ENCODE assay signal across 10 cellular contexts in the genomic region with DNA sequence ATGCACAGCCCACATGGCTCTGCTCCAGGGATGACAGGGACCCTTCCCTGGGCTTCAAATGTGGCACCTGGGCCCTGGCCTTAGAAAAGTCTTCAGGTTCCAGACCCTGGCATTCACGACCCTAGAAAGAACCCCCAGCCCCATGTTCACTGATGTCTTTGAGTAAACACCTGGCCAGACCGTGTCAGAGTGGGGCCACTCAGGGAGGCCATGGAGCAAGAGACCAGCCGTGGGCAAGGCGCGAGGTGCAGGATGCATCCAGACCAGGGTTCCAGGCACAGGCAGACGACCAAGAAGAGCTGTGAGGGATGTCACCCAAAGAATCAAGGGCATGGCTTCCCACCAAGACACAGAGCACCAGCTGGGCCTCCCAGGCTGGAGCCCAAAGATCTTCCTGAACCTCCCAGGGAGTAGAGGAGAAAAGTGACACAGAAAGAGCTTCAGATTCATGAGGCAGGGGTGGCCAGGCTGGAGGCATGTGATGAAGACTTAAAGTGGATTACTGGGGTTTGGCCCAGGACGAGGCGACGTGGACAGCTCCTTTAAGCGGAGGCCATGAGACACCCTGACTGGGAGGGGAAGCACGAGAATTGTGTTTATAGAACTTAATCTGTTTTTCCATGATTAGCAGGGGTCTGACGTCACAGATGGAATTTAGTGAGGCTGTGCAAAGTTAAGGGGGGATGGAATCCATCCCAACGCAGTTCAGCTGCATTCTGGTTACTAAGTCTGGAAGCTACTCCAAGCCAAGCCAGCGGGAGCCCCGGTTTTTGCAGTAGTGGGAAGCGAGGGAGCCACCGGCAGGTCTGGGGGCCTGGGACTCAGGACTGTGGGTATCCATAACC.
DNase-seq lines count a peak whose midpoint lies in the region; ATAC-seq, FAIRE-seq and TF ChIP-seq lines count a peak whose summit lies in the region.
"Had no signal": no experiment of that assay in that cellular context is flagged by ENCODE, and none has a peak within 500 bp of the region (broad histone marks: within the 10 kb centered on the region; RNA-seq: fewer than 3 reads in every experiment).

No MANE protein-coding gene starts in this region.

- H3K4me1 Mint-ChIP-seq in astrocyte (ENCODE audit: low read depth, unreplicated experiment): peaks cover 8% of the 10 kb centered on the region

- H3K4me1 ChIP-seq in BLaER1 treated with 17β-estradiol and CSF1 and Interleukin-3, amounts not matched to agents 10 nM and 100 nM: peaks cover 8 to 63% (median 52%) of the 10 kb centered on the region in 10 experiments
- H3K4me1 ChIP-seq in astrocyte (ENCODE audit: insufficient read depth, low read length) (peaks cover 12% of the 10 kb centered on the region), heart right ventricle (peaks cover 14 to 50% (median 42%) of the 10 kb centered on the region in 9 donors), ovary (ENCODE audit: insufficient read depth) (peaks cover 40% of the 10 kb centered on the region), PC-9 (replicated peaks; ENCODE audit: insufficient read depth) (no peaks in the 10 kb centered on the region)

- DNase-seq in astrocyte (ENCODE audit: low read depth) (peak; percentile 25), heart right ventricle (no peak), ovary (peak; percentile 78 to 84 (median 83)), H54 (ENCODE audit: insufficient read length, low spot score) (no peak), PC-9 (no peak), pons (ENCODE audit: low spot score) (no peak)
- DNase-seq in stimulated activated CD4-positive, alpha-beta T cell treated with anti-CD3 and anti-CD28 coated beads, Interleukin-1b, Interleukin-23, amount 100 ng/mL, for 48 hours: no peak
- DNase-seq: activated CD4-positive, alpha-beta T cell treated with anti-CD3 and anti-CD28 coated beads, Interleukin-2, amount 50 U/mL, for 4 hours; dermis blood vessel endothelial cell had no signal

- H3K4me3 ChIP-seq in BLaER1 treated with 17β-estradiol and CSF1 and Interleukin-3, amounts not matched to agents 10 nM and 100 nM: no peak overlapping the region
- no peak overlapping the region for H3K4me3 ChIP-seq in astrocyte (ENCODE audit: insufficient read depth, low read depth, low read length)
- no peak overlapping the region for H3K4me3 ChIP-seq in heart right ventricle
- no peak overlapping the region for H3K4me3 ChIP-seq in ovary
- no peak overlapping the region for H3K4me3 ChIP-seq in PC-9

- no peak overlapping the region for H3K4me3 Mint-ChIP-seq in astrocyte (ENCODE audit: unreplicated experiment)

- TF ChIP-seq CTCF in astrocyte (IDR thresholded peaks at IDR 0.05; ENCODE audit: insufficient read depth, low read depth, low read length) (no peak), heart right ventricle (IDR thresholded peaks at IDR 0.05) (no peak), ovary (IDR thresholded peaks at IDR 0.05) (peak in 1 of 3 donors; percentile 6), PC-9 (conservative IDR thresholded peaks at IDR 0.05) (no peak)

- H3K36me3 ChIP-seq in BLaER1 treated with 17β-estradiol and CSF1 and Interleukin-3, amounts not matched to agents 10 nM and 100 nM: peaks cover 0 to 5% (median 0%) of the 10 kb centered on the region in 11 experiments; a peak in 1 of 22 replicates
- no peaks in the 10 kb centered on the region for H3K36me3 ChIP-seq in astrocyte (ENCODE audit: insufficient read depth, low read length)
- peaks cover 0 to 3% (median 0%) of the 10 kb centered on the region in 9 donors for H3K36me3 ChIP-seq in heart right ventricle
- H3K36me3 ChIP-seq in ovary: no peaks in the 10 kb centered on the region
- H3K36me3 ChIP-seq in PC-9 (ENCODE audit: low read depth): no peaks in the 10 kb centered on the region

- H3F3A ChIP-seq in PC-9 (ENCODE audit: insufficient read depth, low read depth): 0 out of 2 replicates have a peak, but pooled peaks cover 3% of the 10 kb centered on the region

- intact Hi-C loops in heart right ventricle (cut with DNase I): loop anchor here (2.0 to 10.0 kb wide), 9 partner anchors 53 to 195 kb away; partner anchors contain the start of genes PITPNM2 (in 5 of the 10), MPHOSPH9 (in 4 of the 10) and MTRFR (in 4 of the 10)
- intact Hi-C loops in ovary (cut with DNase I): loop anchor here (2.0 to 10.0 kb wide), 6 partner anchors 65 to 193 kb away; partner anchors contain the start of genes MPHOSPH9 (in 4 of the 4), MTRFR (in 4 of the 4), OGFOD2 (in 1 of the 4) and PITPNM2 (in 1 of the 4)
- intact Hi-C loops in PC-9 (cut with micrococcal nuclease; ENCODE audit: unreplicated experiment): loop anchor here (2.0 to 5.0 kb wide), 3 partner anchors 29 to 140 kb away; no protein-coding TSS in a partner anchor

- H3K27me3 Mint-ChIP-seq in astrocyte (ENCODE audit: low read depth, unreplicated experiment): no peaks in the 10 kb centered on the region

- no peaks in the 10 kb centered on the region; the same call in 1 of the 2 replicates for H3K9me2 ChIP-seq in PC-9 (ENCODE audit: insufficient read depth)

- H2AFZ ChIP-seq in astrocyte (ENCODE audit: low read depth, low read length): no peak overlapping the region
- no peak overlapping the region for H2AFZ ChIP-seq in PC-9

- no peak for TF ChIP-seq POLR2A in ovary (IDR thresholded peaks at IDR 0.05)
- no peak for TF ChIP-seq POLR2A in H54 (IDR thresholded peaks at IDR 0.05; ENCODE audit: low read depth, low read length)

- no peaks in the 10 kb centered on the region for H3K27me3 ChIP-seq in BLaER1 treated with 17β-estradiol and CSF1 and Interleukin-3, amounts not matched to agents 10 nM and 100 nM
- H3K27me3 ChIP-seq in astrocyte (ENCODE audit: insufficient read depth, low read length): no peaks in the 10 kb centered on the region
- H3K27me3 ChIP-seq in heart right ventricle: no peaks in the 10 kb centered on the region
- H3K27me3 ChIP-seq in ovary: no peaks in the 10 kb centered on the region
- H3K27me3 ChIP-seq in PC-9 (ENCODE audit: insufficient read depth, low read depth): no peaks in the 10 kb centered on the region

- BruUV-seq in PC-9 (replicated peaks; lab: Mats Ljungman, UMichigan): no TSS peak

- H3K9me3 ChIP-seq in BLaER1 treated with 17β-estradiol and CSF1 and Interleukin-3, amounts not matched to agents 10 nM and 100 nM (replicated peaks in 1 of 11): no peaks in the 10 kb centered on the region
- H3K9me3 ChIP-seq in astrocyte (ENCODE audit: insufficient read depth, low read depth, low read length): no peaks in the 10 kb centered on the region
- H3K9me3 ChIP-seq in heart right ventricle: no peaks in the 10 kb centered on the region
- H3K9me3 ChIP-seq in ovary: no peaks in the 10 kb centered on the region
- no peaks in the 10 kb centered on the region for H3K9me3 ChIP-seq in PC-9 (ENCODE audit: insufficient read depth, low read depth)

- H3K79me2 ChIP-seq in astrocyte (ENCODE audit: insufficient read depth, low read length) (no peaks in the 10 kb centered on the region), PC-9 (ENCODE audit: low read depth) (no peaks in the 10 kb centered on the region)

- POLR2A ChIA-PET in PC-9 (lab: Charles Lee; ENCODE audit: unreplicated experiment): no interaction called here

- no peak for FAIRE-seq in astrocyte (lab: Jason Lieb, UNC)
- no peak for FAIRE-seq in H54 (lab: Jason Lieb, UNC)

- WGBS in heart right ventricle, 2 donors: 62 to 66% methylated on average over 17 of the region's 17 CpGs
- WGBS in ovary, 3 donors: 13 to 26% (median 25%) methylated on average over 14 to 17 of the region's 17 CpGs

- no peak for TF ChIP-seq EP300 in ovary (IDR thresholded peaks at IDR 0.05)

- ATAC-seq in heart right ventricle: peak in 6 of 8 donors; percentile 11 to 43 (median 17)

- no peak overlapping the region for H3K27ac Mint-ChIP-seq in astrocyte (ENCODE audit: unreplicated experiment)

- CTCF ChIA-PET in PC-9 (lab: Charles Lee): interaction anchor here (0.5 to 2.7 kb wide), 4 partner anchors 76 to 196 kb away, joined by 7 to 15 read pairs (median 10); partner anchors contain the start of gene ABCB9

- peak overlapping the region in 7 of 11 experiments; percentile 30 to 85 (median 69); a peak in 9 of 22 replicates for H3K4me2 ChIP-seq in BLaER1 treated with 17β-estradiol and CSF1 and Interleukin-3, amounts not matched to agents 10 nM and 100 nM
- H3K4me2 ChIP-seq in astrocyte (ENCODE audit: low read length): no peak overlapping the region
- H3K4me2 ChIP-seq in PC-9: no peak overlapping the region

- H4K20me1 ChIP-seq in BLaER1 treated with 17β-estradiol and CSF1 and Interleukin-3, amounts not matched to agents 10 nM and 100 nM: peaks cover 0 to 51% (median 0%) of the 10 kb centered on the region in 11 experiments; a peak in 3 of 22 replicates
- H4K20me1 ChIP-seq in astrocyte (ENCODE audit: insufficient read depth, low read length) (peaks cover 25% of the 10 kb centered on the region), PC-9 (ENCODE audit: insufficient read depth) (no peaks in the 10 kb centered on the region)

- peaks cover 5% of the 10 kb centered on the region for H3K9me3 Mint-ChIP-seq in astrocyte (ENCODE audit: unreplicated experiment)

- peak overlapping the region in 2 of 11 experiments; percentile 26 to 52; a peak in 3 of 22 replicates for H3K9ac ChIP-seq in BLaER1 treated with 17β-estradiol and CSF1 and Interleukin-3, amounts not matched to agents 10 nM and 100 nM
- no peak overlapping the region for H3K9ac ChIP-seq in astrocyte (ENCODE audit: low read length)

- H3K27ac ChIP-seq in BLaER1 treated with 17β-estradiol and CSF1 and Interleukin-3, amounts not matched to agents 10 nM and 100 nM: peak overlapping the region in 5 of 11 experiments; percentile 1 to 48 (median 25); a peak in 2 of 22 replicates
- H3K27ac ChIP-seq in astrocyte (ENCODE audit: low read depth, low read length): no peak overlapping the region
- H3K27ac ChIP-seq in heart right ventricle: peak overlapping the region in 3 of 10 donors; percentile 0 to 39 (median 15)
- H3K27ac ChIP-seq in ovary: peak overlapping the region; percentile 72 to 77
- no peak overlapping the region for H3K27ac ChIP-seq in PC-9

- H3K36me3 Mint-ChIP-seq in astrocyte (ENCODE audit: low read depth, unreplicated experiment): peaks cover 6% of the 10 kb centered on the region

Comparison
In these comparisons a context has a peak if more than half of its experiments do, and no peak if none do; other contexts are left out.
1. H3K27ac ChIP-seq: peak in ovary (2 of 2); none in astrocyte (single experiment) and PC-9 (single experiment).
2. H3K4me2 ChIP-seq: peak in BLaER1 treated with 17β-estradiol and CSF1 and Interleukin-3, amounts not matched to agents 10 nM and 100 nM (7 of 11); none in astrocyte (single experiment) and PC-9 (single experiment).
3. DNase-seq: peak in astrocyte (single experiment) and ovary (5 of 5); none in heart right ventricle (0 of 2), stimulated activated CD4-positive, alpha-beta T cell treated with anti-CD3 and anti-CD28 coated beads, Interleukin-1b, Interleukin-23, amount 100 ng/mL, for 48 hours (single experiment), H54 (single experiment), PC-9 (0 of 2) and pons (single experiment).